Comparison of ENCODE assay signal across 1 cellular context in genomic region chr5:176614805-176615478, GRCh38.
TF ChIP-seq lines count a peak whose summit lies in the region.

No MANE protein-coding gene starts in this region.

TF ChIP-seq in IMR-90, 13 proteins besides CTCF, POLR2A, EP300 and RAD21 (continued from another document):
- no peak for TF ChIP-seq USF2 (IDR thresholded peaks at IDR 0.05; ENCODE audit: low read depth, low read length)
- 0 out of 2 replicates have a peak, but pooled peaks have one; percentile 2 for TF ChIP-seq NFE2L2 (IDR thresholded peaks at IDR 0.05; ENCODE audit: low read depth, low read length)
- peak; percentile 87 for TF ChIP-seq MAZ (IDR thresholded peaks at IDR 0.05; ENCODE audit: borderline replicate concordance, low read depth, low read length)
- no peak for TF ChIP-seq ELK1 (IDR thresholded peaks at IDR 0.05; ENCODE audit: borderline replicate concordance, low read depth, low read length)
- peak; percentile 37; the same call in 1 of the 2 replicates for TF ChIP-seq CEBPB (IDR thresholded peaks at IDR 0.05; ENCODE audit: low read depth, low read length)
- no peak for TF ChIP-seq RFX5 (IDR thresholded peaks at IDR 0.05; ENCODE audit: low read depth, low read length)
- TF ChIP-seq MAFK (IDR thresholded peaks at IDR 0.05; ENCODE audit: low read depth, low read length) = no peak
- TF ChIP-seq RCOR1 (IDR thresholded peaks at IDR 0.05; ENCODE audit: insufficient replicate concordance, low read length) = no peak
- TF ChIP-seq CHD1 (IDR thresholded peaks at IDR 0.05; ENCODE audit: low read depth, low read length) = no peak
